Comparison of ENCODE assay signal across 22 cellular contexts in genomic region chr15:32819406-32819930, GRCh38.
DNase-seq lines count a peak whose midpoint lies in the region; ATAC-seq and TF ChIP-seq lines count a peak whose summit lies in the region.
"Had no signal": no experiment of that assay in that cellular context is flagged by ENCODE, and none has a peak within 500 bp of the region (broad histone marks: within the 10 kb centered on the region; RNA-seq: fewer than 3 reads in every experiment).

No MANE protein-coding gene starts in this region.

- H3K9ac ChIP-seq in adipocyte (ENCODE audit: low read length) (no peak overlapping the region), smooth muscle cell (ENCODE audit: low read depth) (no peak overlapping the region)
- H3K9ac ChIP-seq: KMS-11 had no signal

- H3K4me3 ChIP-seq in GM23338 (no peak overlapping the region), adipocyte (ENCODE audit: low read length) (peak overlapping the region; percentile 70), hepatocyte (no peak overlapping the region), smooth muscle cell (no peak overlapping the region), BE2C (ENCODE audit: low read depth, low read length) (no peak overlapping the region), thyroid gland (replicated peaks in 1 of 3) (no peak overlapping the region)
- H3K4me3 ChIP-seq: dorsolateral prefrontal cortex, lung, right atrium auricular region, upper lobe of right lung had no signal

- TF ChIP-seq CTCF in GM23338 (conservative IDR thresholded peaks at IDR 0.05; ENCODE audit: low read depth in 2 of 2) (no peak), hepatocyte (IDR thresholded peaks at IDR 0.05; ENCODE audit: poor library complexity) (no peak), smooth muscle cell (IDR thresholded peaks at IDR 0.05; ENCODE audit: borderline replicate concordance, insufficient read depth, poor library complexity, severe bottlenecking) (no peak), BE2C (IDR thresholded peaks at IDR 0.05; ENCODE audit: low read depth, low read length) (no peak), thyroid gland (IDR thresholded peaks at IDR 0.05) (no peak)

- H2AFZ ChIP-seq in GM23338 (peak overlapping the region; percentile 30; the same call in 1 of the 2 replicates), hepatocyte (peak overlapping the region; percentile 10), smooth muscle cell (ENCODE audit: low read depth) (peak overlapping the region; percentile 2)

- H3K9me2 ChIP-seq in GM23338 (ENCODE audit: insufficient read depth) = no peaks in the 10 kb centered on the region
- no peaks in the 10 kb centered on the region for H3K9me2 ChIP-seq in hepatocyte (replicated peaks; ENCODE audit: insufficient read depth)

- ATAC-seq in GM23338 = no peak
- no peak for ATAC-seq in GM21825 (IDR thresholded peaks at IDR 0.05; ENCODE audit: unreplicated experiment)
- ATAC-seq: activated CD4-positive, CD25-positive, alpha-beta regulatory T cell treated with anti-CD3 and anti-CD28 coated beads, Interleukin-2, amount 50 U/mL, for 24 hours; upper lobe of right lung had no signal

- DNase-seq in GM23338 (ENCODE audit: low spot score) = no peak
- DNase-seq in adipocyte (ENCODE audit: low read depth) = no peak
- DNase-seq in hepatocyte (ENCODE audit: low spot score) = no peak
- no peak for DNase-seq in smooth muscle cell (lab: John Stamatoyannopoulos, UW; ENCODE audit: unreplicated experiment)
- DNase-seq in BE2C = no peak
- no peak for DNase-seq in thyroid gland
- DNase-seq: activated naive CD4-positive, alpha-beta T cell; activated T-cell treated with anti-CD3 and anti-CD28 coated beads, Interleukin-2, amount 50 U/mL, for 24 hours; caudate nucleus; CD4-positive, alpha-beta T cell; dorsolateral prefrontal cortex; GDM1; kidney; NCI-H1694 treated with DMSO at 0.1 percent for 48 hours; occipital lobe; stimulated activated CD4-positive, alpha-beta T cell treated with anti-CD3 and anti-CD28 coated beads, Interleukin-15, amount 100 ng/mL, for 24 hours; upper lobe of right lung had no signal

- H3K9me3 ChIP-seq in adipocyte (ENCODE audit: control insufficient read depth, low read length) (no peaks in the 10 kb centered on the region), hepatocyte (ENCODE audit: low read depth) (no peaks in the 10 kb centered on the region), smooth muscle cell (replicated peaks; ENCODE audit: low read depth) (no peaks in the 10 kb centered on the region), BE2C (no peaks in the 10 kb centered on the region), thyroid gland (no peaks in the 10 kb centered on the region)
- H3K9me3 ChIP-seq: right atrium auricular region, upper lobe of right lung had no signal

- no peaks in the 10 kb centered on the region for H4K20me1 ChIP-seq in GM23338 (replicated peaks; ENCODE audit: insufficient read depth)
- no peaks in the 10 kb centered on the region for H4K20me1 ChIP-seq in hepatocyte (ENCODE audit: insufficient read depth, poor library complexity, severe bottlenecking)
- H4K20me1 ChIP-seq in smooth muscle cell (ENCODE audit: low read depth) = no peaks in the 10 kb centered on the region

- H3K9me3 Mint-ChIP-seq in GM23338 = no peaks in the 10 kb centered on the region
- H3K9me3 Mint-ChIP-seq: activated T-cell treated with anti-CD3 and anti-CD28 coated beads, Interleukin-2, amount 50 U/mL, for 24 hours; CD4-positive, alpha-beta T cell had no signal

- no peaks in the 10 kb centered on the region for H3K4me1 ChIP-seq in GM23338 (ENCODE audit: insufficient read depth)
- H3K4me1 ChIP-seq in adipocyte (ENCODE audit: control insufficient read depth, insufficient read depth, low read length) = peaks cover 15% of the 10 kb centered on the region
- H3K4me1 ChIP-seq in hepatocyte (ENCODE audit: insufficient read depth) = peaks cover 7% of the 10 kb centered on the region
- H3K4me1 ChIP-seq in smooth muscle cell (ENCODE audit: low read depth) = peaks cover 3% of the 10 kb centered on the region
- no peaks in the 10 kb centered on the region for H3K4me1 ChIP-seq in BE2C
- H3K4me1 ChIP-seq in thyroid gland = no peaks in the 10 kb centered on the region
- H3K4me1 ChIP-seq: right atrium auricular region, upper lobe of right lung had no signal

- H3F3A ChIP-seq in GM23338 (replicated peaks; ENCODE audit: low read depth) = no peaks in the 10 kb centered on the region
- no peaks in the 10 kb centered on the region for H3F3A ChIP-seq in smooth muscle cell (ENCODE audit: low read depth)

- no peak overlapping the region for H3K27ac ChIP-seq in GM23338 (ENCODE audit: low read depth)
- peak overlapping the region; percentile 20 for H3K27ac ChIP-seq in hepatocyte
- peak overlapping the region; percentile 67 for H3K27ac ChIP-seq in smooth muscle cell (ENCODE audit: low read depth)
- H3K27ac ChIP-seq in thyroid gland = no peak overlapping the region
- H3K27ac ChIP-seq: dorsolateral prefrontal cortex, KMS-11, right atrium auricular region, upper lobe of right lung had no signal

- H3K4me1 Mint-ChIP-seq in GM23338 = peaks cover 7% of the 10 kb centered on the region; the same call in 2 of the 3 replicates

- TF ChIP-seq POLR2A in thyroid gland (IDR thresholded peaks at IDR 0.05) = no peak

- no peaks in the 10 kb centered on the region for H3K36me3 Mint-ChIP-seq in GM23338 (ENCODE audit: low read depth)

- no peaks in the 10 kb centered on the region for H3K27me3 ChIP-seq in GM23338 (ENCODE audit: insufficient read depth)
- no peaks in the 10 kb centered on the region for H3K27me3 ChIP-seq in adipocyte (replicated peaks; ENCODE audit: control insufficient read depth, insufficient read depth, low read length)
- peaks cover 4% of the 10 kb centered on the region for H3K27me3 ChIP-seq in hepatocyte
- H3K27me3 ChIP-seq in smooth muscle cell (ENCODE audit: low read depth) = no peaks in the 10 kb centered on the region
- peaks cover 13% of the 10 kb centered on the region for H3K27me3 ChIP-seq in BE2C
- no peaks in the 10 kb centered on the region for H3K27me3 ChIP-seq in thyroid gland
- H3K27me3 ChIP-seq: dorsolateral prefrontal cortex, right atrium auricular region, upper lobe of right lung had no signal

- H3K4me3 Mint-ChIP-seq in GM23338 = no peak overlapping the region
- H3K4me3 Mint-ChIP-seq: activated T-cell treated with anti-CD3 and anti-CD28 coated beads, Interleukin-2, amount 50 U/mL, for 24 hours; CD4-positive, alpha-beta T cell had no signal

- H3K4me2 ChIP-seq in GM23338 = no peak overlapping the region
- peak overlapping the region; percentile 64 for H3K4me2 ChIP-seq in hepatocyte
- peak overlapping the region; percentile 79 for H3K4me2 ChIP-seq in smooth muscle cell
- H3K4me2 ChIP-seq: KMS-11 had no signal

- H3K27me3 Mint-ChIP-seq in GM23338 (ENCODE audit: insufficient read depth, low read depth, poor library complexity) = no peaks in the 10 kb centered on the region

- no peaks in the 10 kb centered on the region for H3K36me3 ChIP-seq in GM23338 (ENCODE audit: insufficient read depth)
- H3K36me3 ChIP-seq in adipocyte (ENCODE audit: control insufficient read depth, insufficient read depth, low read length, severe bottlenecking) = no peaks in the 10 kb centered on the region
- H3K36me3 ChIP-seq in hepatocyte (replicated peaks; ENCODE audit: insufficient read depth, low read depth) = no peaks in the 10 kb centered on the region
- no peaks in the 10 kb centered on the region for H3K36me3 ChIP-seq in smooth muscle cell (ENCODE audit: low read depth)
- no peaks in the 10 kb centered on the region for H3K36me3 ChIP-seq in BE2C
- no peaks in the 10 kb centered on the region for H3K36me3 ChIP-seq in thyroid gland
- H3K36me3 ChIP-seq: right atrium auricular region, upper lobe of right lung had no signal

- 72% methylated on average over 5 of the region's 5 CpGs for WGBS in hepatocyte (ENCODE audit: low lambda C conversion rate, missing lambda C conversion rate)
- 54% methylated on average over 5 of the region's 5 CpGs for WGBS in smooth muscle cell (ENCODE audit: low lambda C conversion rate)
- WGBS in thyroid gland, 2 donors = 78 to 85% methylated on average over 5 of the region's 5 CpGs

- H3K79me2 ChIP-seq in GM23338 (replicated peaks; ENCODE audit: insufficient read depth) (no peaks in the 10 kb centered on the region), hepatocyte (no peaks in the 10 kb centered on the region), smooth muscle cell (ENCODE audit: low read depth) (no peaks in the 10 kb centered on the region)

- intact Hi-C loops in thyroid gland (cut with DNase I) = no loop called here

- no peak overlapping the region for H3K27ac Mint-ChIP-seq in GM23338
- H3K27ac Mint-ChIP-seq: activated T-cell treated with anti-CD3 and anti-CD28 coated beads, Interleukin-2, amount 50 U/mL, for 24 hours; CD4-positive, alpha-beta T cell had no signal

TF ChIP-seq in GM23338, 12 proteins besides CTCF, POLR2A, EP300 and RAD21 (continues in another document):
- TF ChIP-seq EZH2phosphoT487 (IDR thresholded peaks at IDR 0.05; ENCODE audit: unreplicated experiment) (no peak), NANOG (IDR thresholded peaks at IDR 0.05; ENCODE audit: borderline replicate concordance) (no peak), POLR2AphosphoS5 (IDR thresholded peaks at IDR 0.05; ENCODE audit: low read depth) (no peak), ETS1 (IDR thresholded peaks at IDR 0.05) (no peak), ZNF331 (CRISPR knock-in tag; IDR thresholded peaks at IDR 0.05; ENCODE audit: low read depth) (no peak), EZH2 (IDR thresholded peaks at IDR 0.05; ENCODE audit: low read depth, unreplicated experiment) (no peak)

Comparison
In these comparisons a context has a peak if more than half of its experiments do, and no peak if none do; other contexts are left out.
1. H3K27ac ChIP-seq: peak in hepatocyte (single experiment) and smooth muscle cell (single experiment); none in GM23338 (single experiment) and thyroid gland (0 of 3).
2. Peak in every context shown above with its lines, with median percentiles within 50 percentile points of each other: H2AFZ ChIP-seq.